Comparison of ENCODE assay signal across 9 cellular contexts in the genomic region with DNA sequence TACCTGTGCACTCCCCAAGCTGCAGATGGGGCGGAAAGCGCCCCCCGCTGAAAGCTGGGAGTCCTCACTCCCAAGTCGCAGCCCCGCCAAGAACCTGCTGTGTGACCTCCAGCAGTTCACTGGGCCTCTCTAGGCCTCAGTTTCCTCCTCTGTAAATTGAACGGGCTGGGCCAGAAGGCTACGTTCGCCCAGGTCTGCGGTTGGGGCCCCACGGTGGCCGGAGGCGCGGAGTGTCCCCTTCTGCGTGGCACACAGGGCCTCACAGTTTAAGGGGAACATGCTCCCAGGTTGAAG. TPM values are rescaled to one million over a fixed set of nuclear protein-coding genes. Genes with fewer than 3 reads are reported as not detected.
DNase-seq lines count a peak whose midpoint lies in the region; ATAC-seq and TF ChIP-seq lines count a peak whose summit lies in the region.
"Had no signal": no experiment of that assay in that cellular context is flagged by ENCODE, and none has a peak within 500 bp of the region (broad histone marks: within the 10 kb centered on the region; RNA-seq: fewer than 3 reads in every experiment).

No MANE protein-coding gene starts in this region.

- POLR2A ChIA-PET in MCF 10A (lab: Yijun Ruan, JAX): interaction anchor here (0.5 to 8.0 kb wide), 17 partner anchors 8 to 533 kb away, joined by 3 to 153 read pairs (median 4); a partner anchor contains a TSS

- peak in 1 of 2 donors; percentile 33 for TF ChIP-seq CTCF in right atrium auricular region (IDR thresholded peaks at IDR 0.05)
- no peak for TF ChIP-seq CTCF in MCF 10A (IDR thresholded peaks at IDR 0.05; ENCODE audit: unreplicated experiment)
- TF ChIP-seq CTCF in mucosa of descending colon (IDR thresholded peaks at IDR 0.05): no peak

- no peaks in the 10 kb centered on the region for H3K27me3 Mint-ChIP-seq in MCF 10A (ENCODE audit: insufficient read depth, unreplicated experiment)

- H3K4me1 Mint-ChIP-seq in MCF 10A (ENCODE audit: insufficient read depth, unreplicated experiment): peaks cover 15% of the 10 kb centered on the region

- H3K36me3 ChIP-seq in right atrium auricular region: no peaks in the 10 kb centered on the region
- H3K36me3 ChIP-seq in mucosa of descending colon (ENCODE audit: low read depth): no peaks in the 10 kb centered on the region

- H3K36me3 Mint-ChIP-seq in MCF 10A (ENCODE audit: insufficient read depth, unreplicated experiment): peaks cover 35% of the 10 kb centered on the region

- no peaks in the 10 kb centered on the region for H3K9me3 Mint-ChIP-seq in MCF 10A (ENCODE audit: unreplicated experiment)

- ATAC-seq in Right ventricle myocardium superior (ENCODE audit: poor library complexity): no peak
- ATAC-seq in mucosa of descending colon: no peak
- ATAC-seq in GM21360 (IDR thresholded peaks at IDR 0.05; ENCODE audit: unreplicated experiment): no peak
- no peak for ATAC-seq in HG02938 (IDR thresholded peaks at IDR 0.05; ENCODE audit: unreplicated experiment)

- H3K27me3 ChIP-seq in right atrium auricular region: no peaks in the 10 kb centered on the region

- H3K4me3 Mint-ChIP-seq in MCF 10A (ENCODE audit: unreplicated experiment): peak overlapping the region; percentile 69

- no peak for DNase-seq in right atrium auricular region (ENCODE audit: low spot score)
- DNase-seq in Right ventricle myocardium superior: no peak
- no peak for DNase-seq in MCF 10A (ENCODE audit: unreplicated experiment)
- no peak for DNase-seq in mucosa of descending colon
- DNase-seq in central memory CD4-positive, alpha-beta T cell: no peak
- DNase-seq in GM03348 (ENCODE audit: low spot score): no peak
- DNase-seq: NCI-H1694 had no signal

- intact Hi-C loops in Right ventricle myocardium superior (cut with DNase I): no loop called here
- intact Hi-C loops in MCF 10A (cut with micrococcal nuclease): loop anchor here (1.0 to 5.0 kb wide), 2 partner anchors 132 to 243 kb away; a partner anchor contains a TSS
- intact Hi-C loops in mucosa of descending colon (cut with DNase I, micrococcal nuclease): no loop called here

- H3K4me1 ChIP-seq in right atrium auricular region (peaks cover 0 to 22% of the 10 kb centered on the region in 2 donors), mucosa of descending colon (ENCODE audit: low read depth) (peaks cover 11% of the 10 kb centered on the region)

- H3K9me3 ChIP-seq in right atrium auricular region (no peaks in the 10 kb centered on the region), mucosa of descending colon (no peaks in the 10 kb centered on the region)

- H3K27ac ChIP-seq in right atrium auricular region: peak overlapping the region; percentile 90 to 92

- peak overlapping the region; percentile 64 to 79 for H3K4me3 ChIP-seq in right atrium auricular region
- peak overlapping the region; percentile 22 for H3K4me3 ChIP-seq in mucosa of descending colon

- no TSS peak for BruUV-seq in MCF 10A (replicated peaks; lab: Mats Ljungman, UMichigan)

- CTCF ChIA-PET in MCF 10A (lab: Yijun Ruan, JAX): interaction anchor here (0.5 to 3.3 kb wide), 17 partner anchors 8 to 342 kb away, joined by 3 to 16 read pairs (median 4); a partner anchor contains a TSS

- peak overlapping the region; percentile 19 for H3K27ac Mint-ChIP-seq in MCF 10A (ENCODE audit: low read depth, unreplicated experiment)

RNA-seq across cellular contexts. Expression of a gene that starts 0.6 kb away (rescaled TPM):
- 10 to 100 TPM; 19.6 to 21.0 TPM for total RNA-seq in right atrium auricular region
- 23.3 TPM for total RNA-seq in Right ventricle myocardium superior
- 8.7 and 9.8 TPM in 2 replicates for total RNA-seq in MCF 10A (2022)
- 10 to 100 TPM in 2 of 3 donors, 1 to 10 TPM in 1; 7.1 to 18.2 (median 18.2) TPM for total RNA-seq in mucosa of descending colon

RNA-seq across cellular contexts. Expression of a gene that starts 20.2 kb away (rescaled TPM):
- total RNA-seq in right atrium auricular region (10 to 100 TPM; 18.8 to 25.3 TPM), Right ventricle myocardium superior (14.3 TPM), MCF 10A (2022) (12.3 and 16.0 TPM in 2 replicates), mucosa of descending colon (10 to 100 TPM; 24.5 to 27.5 (median 25.7) TPM)

RNA-seq across cellular contexts. Expression of a gene that starts 43.1 kb away (rescaled TPM):
- total RNA-seq in right atrium auricular region (10 to 100 TPM; 11.1 to 37.5 TPM), Right ventricle myocardium superior (9.4 TPM), MCF 10A (2022) (727 and 1,054 TPM in 2 replicates), mucosa of descending colon (100 to 1,000 TPM; 153 to 307 (median 246) TPM)

Comparison
In these comparisons a context has a peak if more than half of its experiments do, and no peak if none do; other contexts are left out.
1. RNA of a gene that starts 43.1 kb away (total RNA-seq): 727 to 1,054 TPM in MCF 10A and 153 to 307 TPM in mucosa of descending colon; 11.1 to 37.5 TPM in right atrium auricular region and 9.4 TPM in Right ventricle myocardium superior (single experiment); every median in the first group is over 4 times any median in the second.